13 cellular contexts compared by ENCODE assay signal in the genomic region with DNA sequence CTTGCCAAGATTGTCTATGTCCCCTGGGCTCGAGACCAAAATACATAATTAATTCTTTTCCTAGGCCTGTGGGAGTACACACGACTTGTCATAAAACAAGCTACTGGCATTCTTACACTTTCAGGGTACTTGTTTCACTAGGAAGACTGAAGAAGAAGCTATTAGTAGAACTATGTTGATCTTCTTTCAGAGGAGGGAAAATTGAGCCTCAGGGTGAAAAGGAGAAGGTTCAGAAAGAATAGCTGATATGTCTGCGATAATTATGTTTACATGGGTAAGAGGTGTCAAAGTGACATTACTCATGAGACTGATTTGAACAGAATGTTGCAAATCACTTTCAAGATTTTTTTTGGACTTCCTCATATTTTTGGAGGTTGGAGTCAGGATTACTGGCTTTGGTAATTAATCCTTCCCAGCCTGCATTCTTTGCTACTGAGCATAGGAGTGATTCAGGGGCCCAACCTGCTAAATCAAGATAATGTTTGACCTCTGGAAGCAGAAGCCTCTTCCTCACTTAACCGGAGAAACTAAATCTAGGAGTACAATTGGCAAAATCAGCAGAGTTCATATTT.
DNase-seq lines count a peak whose midpoint lies in the region; ATAC-seq and TF ChIP-seq lines count a peak whose summit lies in the region.
"Had no signal": no experiment of that assay in that cellular context is flagged by ENCODE, and none has a peak within 500 bp of the region (broad histone marks: within the 10 kb centered on the region; RNA-seq: fewer than 3 reads in every experiment).

No MANE protein-coding gene starts in this region.

- no peaks in the 10 kb centered on the region for H3K36me3 Mint-ChIP-seq in MCF 10A (ENCODE audit: insufficient read depth, unreplicated experiment)

- peaks cover 14% of the 10 kb centered on the region for H3K4me1 Mint-ChIP-seq in MCF 10A (ENCODE audit: insufficient read depth, unreplicated experiment)

- intact Hi-C loops in MCF 10A (cut with micrococcal nuclease) (no loop called here), breast epithelium (cut with DNase I; ENCODE audit: low total_unique reads) (no loop called here), stomach (cut with DNase I; ENCODE audit: low total_unique reads) (no loop called here)

- H3K9me3 ChIP-seq in breast epithelium (no peaks in the 10 kb centered on the region), stomach (no peaks in the 10 kb centered on the region)

- BruUV-seq in MCF 10A (replicated peaks; lab: Mats Ljungman, UMichigan), result no TSS peak

- TF ChIP-seq CTCF in MCF 10A (IDR thresholded peaks at IDR 0.05; ENCODE audit: unreplicated experiment) (no peak), breast epithelium (IDR thresholded peaks at IDR 0.05) (no peak), stomach (IDR thresholded peaks at IDR 0.05) (no peak)

- no peaks in the 10 kb centered on the region for H3K27me3 Mint-ChIP-seq in MCF 10A (ENCODE audit: insufficient read depth, unreplicated experiment)

- H3K4me1 ChIP-seq in breast epithelium (no peaks in the 10 kb centered on the region), stomach (peaks cover 17 to 55% (median 37%) of the 10 kb centered on the region in 4 donors)

- ATAC-seq in GM19397 (IDR thresholded peaks at IDR 0.05; ENCODE audit: unreplicated experiment) (no peak), GM19395 (IDR thresholded peaks at IDR 0.05; ENCODE audit: unreplicated experiment) (no peak)

- H3K4me3 ChIP-seq in breast epithelium (no peak overlapping the region), stomach (no peak overlapping the region)

- TF ChIP-seq EP300 in stomach (IDR thresholded peaks at IDR 0.05), result no peak

- CTCF ChIA-PET in MCF 10A (lab: Yijun Ruan, JAX), result interaction anchor here (0.6 to 0.8 kb wide), 3 partner anchors 307 to 1076 kb away, joined by 3 to 5 read pairs (median 3); partner anchors contain the start of genes GEN1 and SMC6

- H3K4me3 Mint-ChIP-seq in MCF 10A (ENCODE audit: unreplicated experiment), result no peak overlapping the region

- H3K27me3 ChIP-seq in breast epithelium (no peaks in the 10 kb centered on the region), stomach (no peaks in the 10 kb centered on the region)

- H3K9me3 Mint-ChIP-seq in MCF 10A (ENCODE audit: unreplicated experiment), result no peaks in the 10 kb centered on the region

- 26 to 36% (median 32%) methylated on average over 4 of the region's 4 CpGs for WGBS in stomach, 5 donors

- DNase-seq in MCF 10A (ENCODE audit: unreplicated experiment), result peak; percentile 6
- DNase-seq in breast epithelium (ENCODE audit: low spot score in 2 of 2), result no peak
- peak; percentile 6 for DNase-seq in amniotic stem cell (lab: John Stamatoyannopoulos, UW)
- peak; percentile 72 for DNase-seq in iris pigment epithelial cell (ENCODE audit: low read depth)
- no peak for DNase-seq in stomach
- DNase-seq in activated CD4-positive, CD25-positive, alpha-beta regulatory T cell (lab: John Stamatoyannopoulos, UW), result no peak
- DNase-seq: activated CD8-positive, alpha-beta memory T cell treated with anti-CD3 and anti-CD28 coated beads, Interleukin-2, amount 50 U/mL, for 48 hours; anterior cingulate cortex; head of caudate nucleus; NCI-H1436 treated with DMSO at 0.1 percent for 48 hours; stimulated activated CD4-positive, alpha-beta T cell treated with anti-CD3 and anti-CD28 coated beads, Interleukin-1b, Interleukin-23, amount 100 ng/mL, for 48 hours had no signal

- H3K36me3 ChIP-seq in breast epithelium (no peaks in the 10 kb centered on the region), stomach (no peaks in the 10 kb centered on the region)

- H3K27ac Mint-ChIP-seq in MCF 10A (ENCODE audit: low read depth, unreplicated experiment), result peak overlapping the region; percentile 63

- TF ChIP-seq POLR2A in breast epithelium (IDR thresholded peaks at IDR 0.05), result no peak
- TF ChIP-seq POLR2A in stomach (IDR thresholded peaks at IDR 0.05), result no peak

- POLR2A ChIA-PET in MCF 10A (lab: Yijun Ruan, JAX), result interaction anchor here (0.7 to 1.0 kb wide), 3 partner anchors 26 to 709 kb away, joined by 3 to 4 read pairs (median 3); no protein-coding TSS in a partner anchor

- H3K27ac ChIP-seq in breast epithelium (peak overlapping the region in 1 of 2 donors; percentile 44), stomach (peak overlapping the region in 3 of 5 donors; percentile 46 to 50 (median 46))

Comparison
In these comparisons a context has a peak if more than half of its experiments do, and no peak if none do; other contexts are left out.
1. DNase-seq: peak in MCF 10A (single experiment), amniotic stem cell (single experiment) and iris pigment epithelial cell (single experiment); none in breast epithelium (0 of 2), stomach (single experiment) and activated CD4-positive, CD25-positive, alpha-beta regulatory T cell (0 of 4).